In the genomic region with DNA sequence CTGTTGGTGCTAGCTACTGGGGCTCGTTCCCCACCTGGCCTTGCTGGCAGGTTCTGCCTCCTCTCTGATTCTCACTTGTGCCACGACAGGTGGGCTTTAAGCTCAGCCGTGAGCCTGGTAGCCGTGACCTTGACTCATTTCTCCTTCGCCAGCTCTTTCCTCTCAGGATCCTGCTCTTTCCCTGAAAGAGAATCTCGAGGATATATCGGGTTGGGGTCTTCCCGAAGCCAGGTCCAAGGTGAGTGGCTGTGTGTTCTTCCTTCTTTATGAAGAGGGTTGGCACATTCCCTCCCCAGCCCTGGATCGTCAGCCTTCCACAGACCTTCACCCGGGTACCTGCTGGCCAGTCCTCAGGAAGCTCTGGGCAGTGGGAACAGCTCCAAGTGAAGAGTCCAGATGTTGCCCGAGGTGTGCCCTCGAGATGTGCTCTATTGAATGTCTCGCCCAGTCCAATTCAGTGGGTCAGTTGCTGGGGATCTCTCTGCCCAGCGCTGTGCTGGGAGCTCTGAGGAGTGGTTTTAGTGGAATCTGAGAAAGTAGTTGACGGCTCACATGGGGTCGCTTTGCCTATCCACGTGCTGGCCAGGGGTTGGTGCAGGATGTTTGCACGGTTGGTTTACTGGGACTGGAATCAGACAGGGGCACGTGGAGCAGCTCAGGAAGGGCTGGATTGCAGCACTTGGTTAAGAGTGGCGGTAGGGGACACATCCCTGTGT, we compare ENCODE assay signal across 1 cellular context.
TF ChIP-seq lines count a peak whose summit lies in the region.

No MANE protein-coding gene starts in this region.

TF ChIP-seq in K562, 482 proteins besides CTCF, POLR2A, EP300 and RAD21 (continued from another document):
- TF ChIP-seq SMAD4 (CRISPR knock-in tag; conservative IDR thresholded peaks at IDR 0.05) (peak; percentile 50; the same call in 1 of the 2 replicates), ZFPM2 (CRISPR knock-in tag; IDR thresholded peaks at IDR 0.05) (0 out of 2 replicates have a peak, but pooled peaks have one; percentile 17), MAZ (CRISPR knock-in tag; conservative IDR thresholded peaks at IDR 0.05 in 1 of 2, IDR thresholded peaks at IDR 0.05 in 1 of 2) (peak in 1 of 2 experiments; percentile 59; a peak in 2 of 4 replicates), SRSF3 (IDR thresholded peaks at IDR 0.05; ENCODE audit: insufficient read depth, low read length) (peak; percentile 51; the same call in 1 of the 2 replicates), HMGN3 (IDR thresholded peaks at IDR 0.05; ENCODE audit: borderline replicate concordance, extremely low read depth, insufficient read length, low read depth, low read length) (no peak), ZSCAN32 (CRISPR knock-in tag; IDR thresholded peaks at IDR 0.05) (peak; percentile 64; the same call in 1 of the 2 replicates), ZBED1 (IDR thresholded peaks at IDR 0.05) (no peak), JUN (IDR thresholded peaks at IDR 0.05; ENCODE audit: borderline replicate concordance, low read depth, low read length) (0 out of 2 replicates have a peak, but pooled peaks have one; percentile 30), JUN (CRISPR knock-in tag; IDR thresholded peaks at IDR 0.05; ENCODE audit: borderline replicate concordance) (no peak), RBM15 (IDR thresholded peaks at IDR 0.05; ENCODE audit: insufficient read depth, low read length) (no peak), ZBTB17 (CRISPR knock-in tag; IDR thresholded peaks at IDR 0.05) (0 out of 2 replicates have a peak, but pooled peaks have one; percentile 23), PHB (CRISPR knock-in tag; IDR thresholded peaks at IDR 0.05) (no peak), GABPB2 (CRISPR knock-in tag; conservative IDR thresholded peaks at IDR 0.05) (peak; percentile 5; the same call in 1 of the 2 replicates), WHSC1 (IDR thresholded peaks at IDR 0.05; ENCODE audit: low read length) (peak; percentile 20), TBL1XR1 (IDR thresholded peaks at IDR 0.05; ENCODE audit: low read length in 2 of 2) (peak in 1 of 2 experiments; percentile 40; a peak in 1 of 4 replicates), SIX5 (IDR thresholded peaks at IDR 0.05; ENCODE audit: borderline replicate concordance in 1 of 2, insufficient read depth in 1 of 2, low read depth in 1 of 2, low read length in 2 of 2) (0 out of 4 replicates have a peak, but pooled peaks of 1 of the 2 experiments have one; percentile 3), HDAC6 (IDR thresholded peaks at IDR 0.05; ENCODE audit: low read depth, low read length) (0 out of 2 replicates have a peak, but pooled peaks have one; percentile 27), FOXK2 (conservative IDR thresholded peaks at IDR 0.05 in 1 of 2, IDR thresholded peaks at IDR 0.05 in 1 of 2; ENCODE audit: low read depth in 2 of 2) (no peak), FOSL1 (tag; conservative IDR thresholded peaks at IDR 0.05) (no peak), CHD1 (IDR thresholded peaks at IDR 0.05; ENCODE audit: low read length) (peak; percentile 43), HNRNPLL (IDR thresholded peaks at IDR 0.05; ENCODE audit: low read depth, low read length, poor library complexity, severe bottlenecking) (peak; percentile 43)
- TF ChIP-seq, protein P1, sequence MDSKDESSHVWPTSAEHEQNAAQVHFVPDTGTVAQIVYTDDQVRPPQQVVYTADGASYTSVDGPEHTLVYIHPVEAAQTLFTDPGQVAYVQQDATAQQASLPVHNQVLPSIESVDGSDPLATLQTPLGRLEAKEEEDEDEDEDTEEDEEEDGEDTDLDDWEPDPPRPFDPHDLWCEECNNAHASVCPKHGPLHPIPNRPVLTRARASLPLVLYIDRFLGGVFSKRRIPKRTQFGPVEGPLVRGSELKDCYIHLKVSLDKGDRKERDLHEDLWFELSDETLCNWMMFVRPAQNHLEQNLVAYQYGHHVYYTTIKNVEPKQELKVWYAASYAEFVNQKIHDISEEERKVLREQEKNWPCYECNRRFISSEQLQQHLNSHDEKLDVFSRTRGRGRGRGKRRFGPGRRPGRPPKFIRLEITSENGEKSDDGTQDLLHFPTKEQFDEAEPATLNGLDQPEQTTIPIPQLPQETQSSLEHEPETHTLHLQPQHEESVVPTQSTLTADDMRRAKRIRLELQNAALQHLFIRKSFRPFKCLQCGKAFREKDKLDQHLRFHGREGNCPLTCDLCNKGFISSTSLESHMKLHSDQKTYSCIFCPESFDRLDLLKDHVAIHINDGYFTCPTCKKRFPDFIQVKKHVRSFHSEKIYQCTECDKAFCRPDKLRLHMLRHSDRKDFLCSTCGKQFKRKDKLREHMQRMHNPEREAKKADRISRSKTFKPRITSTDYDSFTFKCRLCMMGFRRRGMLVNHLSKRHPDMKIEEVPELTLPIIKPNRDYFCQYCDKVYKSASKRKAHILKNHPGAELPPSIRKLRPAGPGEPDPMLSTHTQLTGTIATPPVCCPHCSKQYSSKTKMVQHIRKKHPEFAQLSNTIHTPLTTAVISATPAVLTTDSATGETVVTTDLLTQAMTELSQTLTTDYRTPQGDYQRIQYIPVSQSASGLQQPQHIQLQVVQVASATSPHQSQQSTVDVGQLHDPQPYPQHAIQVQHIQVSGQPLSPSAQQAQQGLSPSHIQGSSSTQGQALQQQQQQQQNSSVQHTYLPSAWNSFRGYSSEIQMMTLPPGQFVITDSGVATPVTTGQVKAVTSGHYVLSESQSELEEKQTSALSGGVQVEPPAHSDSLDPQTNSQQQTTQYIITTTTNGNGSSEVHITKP (IDR thresholded peaks at IDR 0.05; ENCODE audit: partially characterized antibody) = no peak
- TF ChIP-seq, protein P2, sequence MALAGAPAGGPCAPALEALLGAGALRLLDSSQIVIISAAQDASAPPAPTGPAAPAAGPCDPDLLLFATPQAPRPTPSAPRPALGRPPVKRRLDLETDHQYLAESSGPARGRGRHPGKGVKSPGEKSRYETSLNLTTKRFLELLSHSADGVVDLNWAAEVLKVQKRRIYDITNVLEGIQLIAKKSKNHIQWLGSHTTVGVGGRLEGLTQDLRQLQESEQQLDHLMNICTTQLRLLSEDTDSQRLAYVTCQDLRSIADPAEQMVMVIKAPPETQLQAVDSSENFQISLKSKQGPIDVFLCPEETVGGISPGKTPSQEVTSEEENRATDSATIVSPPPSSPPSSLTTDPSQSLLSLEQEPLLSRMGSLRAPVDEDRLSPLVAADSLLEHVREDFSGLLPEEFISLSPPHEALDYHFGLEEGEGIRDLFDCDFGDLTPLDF (CRISPR knock-in tag; IDR thresholded peaks at IDR 0.05) = 0 out of 2 replicates have a peak, but pooled peaks have one; percentile 44
- TF ChIP-seq, protein P3, sequence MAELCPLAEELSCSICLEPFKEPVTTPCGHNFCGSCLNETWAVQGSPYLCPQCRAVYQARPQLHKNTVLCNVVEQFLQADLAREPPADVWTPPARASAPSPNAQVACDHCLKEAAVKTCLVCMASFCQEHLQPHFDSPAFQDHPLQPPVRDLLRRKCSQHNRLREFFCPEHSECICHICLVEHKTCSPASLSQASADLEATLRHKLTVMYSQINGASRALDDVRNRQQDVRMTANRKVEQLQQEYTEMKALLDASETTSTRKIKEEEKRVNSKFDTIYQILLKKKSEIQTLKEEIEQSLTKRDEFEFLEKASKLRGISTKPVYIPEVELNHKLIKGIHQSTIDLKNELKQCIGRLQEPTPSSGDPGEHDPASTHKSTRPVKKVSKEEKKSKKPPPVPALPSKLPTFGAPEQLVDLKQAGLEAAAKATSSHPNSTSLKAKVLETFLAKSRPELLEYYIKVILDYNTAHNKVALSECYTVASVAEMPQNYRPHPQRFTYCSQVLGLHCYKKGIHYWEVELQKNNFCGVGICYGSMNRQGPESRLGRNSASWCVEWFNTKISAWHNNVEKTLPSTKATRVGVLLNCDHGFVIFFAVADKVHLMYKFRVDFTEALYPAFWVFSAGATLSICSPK (IDR thresholded peaks at IDR 0.05; ENCODE audit: borderline replicate concordance) = no peak
- TF ChIP-seq, protein P4, sequence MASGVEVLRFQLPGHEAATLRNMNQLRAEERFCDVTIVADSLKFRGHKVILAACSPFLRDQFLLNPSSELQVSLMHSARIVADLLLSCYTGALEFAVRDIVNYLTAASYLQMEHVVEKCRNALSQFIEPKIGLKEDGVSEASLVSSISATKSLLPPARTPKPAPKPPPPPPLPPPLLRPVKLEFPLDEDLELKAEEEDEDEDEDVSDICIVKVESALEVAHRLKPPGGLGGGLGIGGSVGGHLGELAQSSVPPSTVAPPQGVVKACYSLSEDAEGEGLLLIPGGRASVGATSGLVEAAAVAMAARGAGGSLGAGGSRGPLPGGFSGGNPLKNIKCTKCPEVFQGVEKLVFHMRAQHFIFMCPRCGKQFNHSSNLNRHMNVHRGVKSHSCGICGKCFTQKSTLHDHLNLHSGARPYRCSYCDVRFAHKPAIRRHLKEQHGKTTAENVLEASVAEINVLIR (CRISPR knock-in tag; IDR thresholded peaks at IDR 0.05) = 0 out of 2 replicates have a peak, but pooled peaks have one; percentile 6
- TF ChIP-seq, protein P5, sequence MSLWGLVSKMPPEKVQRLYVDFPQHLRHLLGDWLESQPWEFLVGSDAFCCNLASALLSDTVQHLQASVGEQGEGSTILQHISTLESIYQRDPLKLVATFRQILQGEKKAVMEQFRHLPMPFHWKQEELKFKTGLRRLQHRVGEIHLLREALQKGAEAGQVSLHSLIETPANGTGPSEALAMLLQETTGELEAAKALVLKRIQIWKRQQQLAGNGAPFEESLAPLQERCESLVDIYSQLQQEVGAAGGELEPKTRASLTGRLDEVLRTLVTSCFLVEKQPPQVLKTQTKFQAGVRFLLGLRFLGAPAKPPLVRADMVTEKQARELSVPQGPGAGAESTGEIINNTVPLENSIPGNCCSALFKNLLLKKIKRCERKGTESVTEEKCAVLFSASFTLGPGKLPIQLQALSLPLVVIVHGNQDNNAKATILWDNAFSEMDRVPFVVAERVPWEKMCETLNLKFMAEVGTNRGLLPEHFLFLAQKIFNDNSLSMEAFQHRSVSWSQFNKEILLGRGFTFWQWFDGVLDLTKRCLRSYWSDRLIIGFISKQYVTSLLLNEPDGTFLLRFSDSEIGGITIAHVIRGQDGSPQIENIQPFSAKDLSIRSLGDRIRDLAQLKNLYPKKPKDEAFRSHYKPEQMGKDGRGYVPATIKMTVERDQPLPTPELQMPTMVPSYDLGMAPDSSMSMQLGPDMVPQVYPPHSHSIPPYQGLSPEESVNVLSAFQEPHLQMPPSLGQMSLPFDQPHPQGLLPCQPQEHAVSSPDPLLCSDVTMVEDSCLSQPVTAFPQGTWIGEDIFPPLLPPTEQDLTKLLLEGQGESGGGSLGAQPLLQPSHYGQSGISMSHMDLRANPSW (CRISPR knock-in tag; IDR thresholded peaks at IDR 0.05) = 0 out of 2 replicates have a peak, but pooled peaks have one; percentile 66
TF ChIP-seq in K562: peak in this region for 21.
